Comparison of ENCODE assay signal across 27 cellular contexts in genomic region chr22:19823191-19823590, GRCh38. TPM values are rescaled to one million over a fixed set of nuclear protein-coding genes. Genes with fewer than 3 reads are reported as not detected.
A peak's percentile ranks its signal among the peaks of the same experiment; 100 is the strongest.
DNase-seq lines count a peak whose midpoint lies in the region; ATAC-seq and TF ChIP-seq lines count a peak whose summit lies in the region.
"Had no signal": no experiment of that assay in that cellular context is flagged by ENCODE, and none has a peak within 500 bp of the region (broad histone marks: within the 10 kb centered on the region; RNA-seq: fewer than 3 reads in every experiment).

No MANE protein-coding gene starts in this region.

- H3K27me3 ChIP-seq in BLaER1 (no peaks in the 10 kb centered on the region), DND-41 (ENCODE audit: insufficient read depth, low read length, poor library complexity) (no peaks in the 10 kb centered on the region), right lobe of liver (no peaks in the 10 kb centered on the region), A673 (replicated peaks; ENCODE audit: insufficient read depth, low read depth, low read length, poor library complexity) (no peaks in the 10 kb centered on the region)
- H3K27me3 ChIP-seq: ascending aorta, esophagus squamous epithelium, Peyer's patch, transverse colon had no signal

- H3K4me3 ChIP-seq in BLaER1 (no peak overlapping the region), DND-41 (ENCODE audit: low read depth in 1 of 2, low read length in 2 of 2) (no peak overlapping the region), right lobe of liver (no peak overlapping the region), A673 (ENCODE audit: low read depth, low read length, poor library complexity, severe bottlenecking) (no peak overlapping the region)
- H3K4me3 ChIP-seq: ascending aorta, esophagus squamous epithelium, mucosa of descending colon, Peyer's patch, prostate gland, SK-N-MC, smooth muscle cell, transverse colon had no signal

- TF ChIP-seq CTCF in DND-41 (IDR thresholded peaks at IDR 0.05; ENCODE audit: borderline replicate concordance, extremely low read depth, low read length, poor library complexity, severe bottlenecking) (no peak), chondrocyte (IDR thresholded peaks at IDR 0.05) (no peak), right lobe of liver (IDR thresholded peaks at IDR 0.05) (no peak), A673 (conservative IDR thresholded peaks at IDR 0.05; ENCODE audit: low read depth, low read length) (no peak)

- no peaks in the 10 kb centered on the region for H3K27me3 Mint-ChIP-seq in chondrocyte (ENCODE audit: low read depth)
- H3K27me3 Mint-ChIP-seq: stimulated activated naive CD8-positive, alpha-beta T cell treated with anti-CD3 and anti-CD28 coated beads, Interleukin-15, Interleukin-2, amounts not matched to agents 100 ng/mL and 50 ng/mL, for 24 hours had no signal

- no peaks in the 10 kb centered on the region for H3K9me3 Mint-ChIP-seq in chondrocyte (ENCODE audit: low read depth)
- H3K9me3 Mint-ChIP-seq: neural crest cell; stimulated activated naive CD8-positive, alpha-beta T cell treated with anti-CD3 and anti-CD28 coated beads, Interleukin-15, Interleukin-2, amounts not matched to agents 100 ng/mL and 50 ng/mL, for 24 hours; T-helper 2 cell treated with Interferon-gamma antibody and Interleukin-4, amounts not matched to agents 5 μg/mL and 100 μg/mL, for 36 hours had no signal

- H3K36me3 Mint-ChIP-seq in chondrocyte (ENCODE audit: low read depth): no peaks in the 10 kb centered on the region

- 0 out of 2 replicates have a peak, but pooled peaks cover 8% of the 10 kb centered on the region for H3K9me3 ChIP-seq in BLaER1
- H3K9me3 ChIP-seq in DND-41 (ENCODE audit: insufficient read depth, low read length, severe bottlenecking): no peaks in the 10 kb centered on the region
- H3K9me3 ChIP-seq in right lobe of liver: no peaks in the 10 kb centered on the region
- H3K9me3 ChIP-seq in A673 (ENCODE audit: low read depth, low read length, poor library complexity, severe bottlenecking): no peaks in the 10 kb centered on the region
- H3K9me3 ChIP-seq: ascending aorta, esophagus squamous epithelium, mucosa of descending colon, Peyer's patch, prostate gland, transverse colon had no signal

- H2AFZ ChIP-seq in DND-41 (ENCODE audit: low read depth, low read length): no peak overlapping the region

- no peak overlapping the region for H3K27ac Mint-ChIP-seq in chondrocyte (ENCODE audit: unreplicated experiment)
- H3K27ac Mint-ChIP-seq: stimulated activated naive CD8-positive, alpha-beta T cell treated with anti-CD3 and anti-CD28 coated beads, Interleukin-15, Interleukin-2, amounts not matched to agents 100 ng/mL and 50 ng/mL, for 24 hours; T-helper 2 cell treated with Interferon-gamma antibody and Interleukin-4, amounts not matched to agents 5 μg/mL and 100 μg/mL, for 36 hours had no signal

- BruUV-seq in A673 (replicated peaks; lab: Mats Ljungman, UMichigan): no TSS peak

- no peak overlapping the region for H3K4me3 Mint-ChIP-seq in chondrocyte (ENCODE audit: unreplicated experiment)
- H3K4me3 Mint-ChIP-seq: H9; neural crest cell; stimulated activated naive CD8-positive, alpha-beta T cell treated with anti-CD3 and anti-CD28 coated beads, Interleukin-15, Interleukin-2, amounts not matched to agents 100 ng/mL and 50 ng/mL, for 24 hours; T-helper 2 cell treated with Interferon-gamma antibody and Interleukin-4, amounts not matched to agents 5 μg/mL and 100 μg/mL, for 36 hours had no signal

- ATAC-seq in DND-41 (ENCODE audit: insufficient read depth, low read depth): no peak
- ATAC-seq in right lobe of liver: peak in 1 of 4 donors; percentile 1
- ATAC-seq: activated CD4-positive, CD25-positive, alpha-beta regulatory T cell treated with anti-CD3 and anti-CD28 coated beads, Interleukin-2, amount 50 U/mL, for 24 hours had no signal

- H3K27ac ChIP-seq in BLaER1 (peak overlapping the region; percentile 71), DND-41 (ENCODE audit: low read length) (no peak overlapping the region), right lobe of liver (peak overlapping the region in 2 of 3 donors; percentile 28 to 42), A673 (ENCODE audit: low read depth, low read length, poor library complexity, severe bottlenecking) (no peak overlapping the region)
- H3K27ac ChIP-seq: ascending aorta, esophagus squamous epithelium, prostate gland, SK-N-MC, transverse colon had no signal

- H3K36me3 ChIP-seq in BLaER1: peaks cover 14% of the 10 kb centered on the region; the same call in 1 of the 2 replicates
- H3K36me3 ChIP-seq in DND-41 (ENCODE audit: insufficient read depth, low read length): peaks cover 33% of the 10 kb centered on the region
- H3K36me3 ChIP-seq in right lobe of liver: no peaks in the 10 kb centered on the region
- H3K36me3 ChIP-seq in A673 (ENCODE audit: insufficient read depth, low read length, poor library complexity, severe bottlenecking): no peaks in the 10 kb centered on the region
- H3K36me3 ChIP-seq: Peyer's patch, prostate gland, transverse colon had no signal

- 41% methylated on average over 4 of the region's 7 CpGs for WGBS in right lobe of liver (ENCODE audit: insufficient coverage, low coverage, low lambda C conversion rate, missing lambda C conversion rate)

- H3K4me1 ChIP-seq in BLaER1: peaks cover 79% of the 10 kb centered on the region
- no peaks in the 10 kb centered on the region for H3K4me1 ChIP-seq in DND-41 (ENCODE audit: insufficient read depth, low read length)
- H3K4me1 ChIP-seq in right lobe of liver: peaks cover 0 to 36% (median 16%) of the 10 kb centered on the region in 4 donors
- H3K4me1 ChIP-seq in A673 (ENCODE audit: insufficient read depth, low read length, poor library complexity, severe bottlenecking): no peaks in the 10 kb centered on the region
- H3K4me1 ChIP-seq: ascending aorta, prostate gland, transverse colon had no signal

- intact Hi-C loops in right lobe of liver (cut with DNase I) (no loop called here), A673 (cut with micrococcal nuclease; ENCODE audit: unreplicated experiment) (no loop called here)

- TF ChIP-seq POLR2A in right lobe of liver (IDR thresholded peaks at IDR 0.05): no peak

- CTCF ChIA-PET in A673 (lab: Charles Lee): no interaction called here

- POLR2A ChIA-PET in A673 (lab: Charles Lee; ENCODE audit: low non-redundant PET): no interaction called here

- peak; percentile 3 for DNase-seq in DND-41
- peak; percentile 79 for DNase-seq in chondrocyte (ENCODE audit: low spot score)
- peak; percentile 14 to 51 (median 49) for DNase-seq in right lobe of liver
- DNase-seq in NCI-H2196 (lab: John Stamatoyannopoulos, UW; ENCODE audit: unreplicated experiment): no peak
- DNase-seq in activated CD4-positive, alpha-beta T cell treated with anti-CD3 and anti-CD28 coated beads for 4 hours: no peak
- no peak for DNase-seq in A673 (ENCODE audit: low spot score)
- no peak for DNase-seq in COLO668 (lab: John Stamatoyannopoulos, UW; ENCODE audit: unreplicated experiment)
- DNase-seq: activated naive CD4-positive, alpha-beta T cell; DMS79 treated with DMSO at 0.1 percent for 48 hours; effector CD8-positive, alpha-beta T cell; esophagus squamous epithelium; left colon; NCI-H187 treated with DMSO at 0.1 percent for 48 hours; stimulated activated CD4-positive, alpha-beta T cell treated with anti-CD3 and anti-CD28 coated beads, Interleukin-2, amount 100 ng/mL, for 48 hours had no signal

- H3K4me2 ChIP-seq in BLaER1 (peak overlapping the region; percentile 87), DND-41 (ENCODE audit: insufficient read depth, low read length) (no peak overlapping the region)
- H3K4me2 ChIP-seq: smooth muscle cell had no signal

- H3K9ac ChIP-seq in BLaER1 (peak overlapping the region; percentile 19; the same call in 1 of the 2 replicates), DND-41 (ENCODE audit: low read depth, low read length) (no peak overlapping the region)

- peaks cover 70% of the 10 kb centered on the region for H4K20me1 ChIP-seq in BLaER1
- peaks cover 38% of the 10 kb centered on the region for H4K20me1 ChIP-seq in DND-41 (ENCODE audit: insufficient read depth, low read length)

- no peaks in the 10 kb centered on the region for H3K4me1 Mint-ChIP-seq in chondrocyte (ENCODE audit: low read depth)

- H3K79me2 ChIP-seq in DND-41 (ENCODE audit: insufficient read depth, low read length): peaks cover 44% of the 10 kb centered on the region

RNA-seq across cellular contexts. Expression of gene GNB1L, which starts 31.5 kb away (rescaled TPM):
- total RNA-seq in chondrocyte (4.9 to 5.3 TPM (median 5.0 TPM) in 3 replicates), right lobe of liver (1 to 10 TPM; 1.4 to 3.2 (median 2.7) TPM), A673 (2021) (17.8 and 17.9 TPM in 2 replicates)

RNA-seq across cellular contexts. Expression of gene RTL10, which starts 31.5 kb away (rescaled TPM):
- total RNA-seq in chondrocyte (15.6 to 24.5 TPM (median 18.2 TPM) in 3 replicates), right lobe of liver (1 to 10 TPM; 6.4 to 9.1 (median 6.6) TPM), A673 (2021) (22.7 and 25.6 TPM in 2 replicates)

Comparison
In these comparisons a context has a peak if more than half of its experiments do, and no peak if none do; other contexts are left out.
1. H3K27ac ChIP-seq: peak in BLaER1 (single experiment) and right lobe of liver (2 of 3); none in DND-41 (single experiment) and A673 (single experiment).
2. DNase-seq: peak in DND-41 (single experiment), chondrocyte (single experiment) and right lobe of liver (3 of 3); none in NCI-H2196 (single experiment), activated CD4-positive, alpha-beta T cell treated with anti-CD3 and anti-CD28 coated beads for 4 hours (0 of 2), A673 (single experiment) and COLO668 (single experiment).